12 cellular contexts compared by ENCODE assay signal in the genomic region with DNA sequence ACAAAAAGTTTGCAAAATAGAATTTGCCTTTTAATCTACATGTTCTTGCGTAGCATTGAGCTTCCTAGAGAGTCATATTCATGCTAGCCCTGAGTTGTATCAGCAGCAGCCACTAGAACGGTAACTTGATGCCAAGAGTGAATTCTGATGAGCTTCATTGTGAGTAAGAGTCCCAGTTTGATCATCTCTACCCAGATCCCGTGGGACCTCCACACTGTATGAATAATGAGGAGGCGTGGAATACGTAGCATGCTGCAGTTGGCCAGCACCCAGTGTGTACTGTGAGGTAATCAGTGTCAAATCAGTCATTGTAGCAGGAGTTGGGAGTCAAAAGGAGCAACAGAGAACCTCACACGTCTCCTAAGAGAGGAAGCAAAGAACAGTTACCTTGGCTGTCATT.
A peak's percentile ranks its signal among the peaks of the same experiment; 100 is the strongest.
DNase-seq lines count a peak whose midpoint lies in the region; ATAC-seq and TF ChIP-seq lines count a peak whose summit lies in the region.
"Had no signal": no experiment of that assay in that cellular context is flagged by ENCODE, and none has a peak within 500 bp of the region (broad histone marks: within the 10 kb centered on the region; RNA-seq: fewer than 3 reads in every experiment).

No MANE protein-coding gene starts in this region.

- no peak for TF ChIP-seq POLR2A in NB4 (IDR thresholded peaks at IDR 0.05; ENCODE audit: extremely low read depth, insufficient read length)

- no peak for ATAC-seq in GM19351 (IDR thresholded peaks at IDR 0.05; ENCODE audit: unreplicated experiment)

- no peaks in the 10 kb centered on the region for H3K36me3 ChIP-seq in adipocyte (ENCODE audit: control insufficient read depth, insufficient read depth, low read length, severe bottlenecking)
- H3K36me3 ChIP-seq: uterus had no signal

- H3K4me3 ChIP-seq in NB4 (ENCODE audit: low read depth, low read length) = no peak overlapping the region
- no peak overlapping the region for H3K4me3 ChIP-seq in adipocyte (ENCODE audit: low read length)
- H3K4me3 ChIP-seq: smooth muscle cell, uterus had no signal

- no peak overlapping the region for H3K9ac ChIP-seq in adipocyte (ENCODE audit: low read length)

- H3K9me3 ChIP-seq in adipocyte (ENCODE audit: control insufficient read depth, low read length) = no peaks in the 10 kb centered on the region
- H3K9me3 ChIP-seq: uterus had no signal

- peaks cover 13% of the 10 kb centered on the region for H3K4me1 ChIP-seq in adipocyte (ENCODE audit: control insufficient read depth, insufficient read depth, low read length)
- H3K4me1 ChIP-seq: uterus had no signal

- H3K27me3 ChIP-seq in adipocyte (replicated peaks; ENCODE audit: control insufficient read depth, insufficient read depth, low read length) = no peaks in the 10 kb centered on the region
- H3K27me3 ChIP-seq: uterus had no signal

- DNase-seq in AG20443 (ENCODE audit: low spot score) (peak; percentile 77), NB4 (ENCODE audit: low read depth) (peak; percentile 19), adipocyte (ENCODE audit: low read depth) (peak; percentile 72), islet precursor cell (peak; percentile 40), SIG-M5 (lab: John Stamatoyannopoulos, UW) (no peak), activated T-cell treated with anti-CD3 and anti-CD28 coated beads for 4 hours (no peak), NCI-H774 (lab: John Stamatoyannopoulos, UW) (no peak)
- DNase-seq: activated effector memory CD4-positive, alpha-beta T cell treated with anti-CD3 and anti-CD28 coated beads, Interleukin-2, amount 50 U/mL, for 16 hours; CD8-positive, alpha-beta memory T cell; uterus had no signal

- TF ChIP-seq CTCF in NB4 (IDR thresholded peaks at IDR 0.05; ENCODE audit: low read depth, low read length) = no peak

Comparison
In these comparisons a context has a peak if more than half of its experiments do, and no peak if none do; other contexts are left out.
1. DNase-seq: peak in AG20443 (single experiment), NB4 (single experiment), adipocyte (single experiment) and islet precursor cell (single experiment); none in SIG-M5 (single experiment), activated T-cell treated with anti-CD3 and anti-CD28 coated beads for 4 hours (single experiment) and NCI-H774 (single experiment).